ENCODE assay signal across 34 cellular contexts in the genomic region with DNA sequence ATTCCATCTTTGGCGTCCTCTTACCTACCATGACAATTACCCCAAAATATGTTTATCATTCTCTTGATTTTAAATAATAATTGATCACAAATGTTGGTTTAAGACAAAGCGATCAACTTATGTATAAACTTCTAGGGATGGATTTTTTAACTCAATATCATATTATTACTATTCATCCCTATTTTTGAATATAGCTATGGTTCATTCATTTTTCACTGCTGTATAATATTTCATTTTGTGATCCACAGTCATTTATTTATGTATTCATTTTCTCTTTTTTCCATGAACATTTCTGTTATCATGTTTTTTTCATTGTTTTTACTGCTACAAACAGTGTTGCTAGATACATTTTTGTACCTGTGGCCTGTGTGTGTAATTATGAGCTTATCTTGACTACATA.
DNase-seq lines count a peak whose midpoint lies in the region; ATAC-seq, FAIRE-seq and TF ChIP-seq lines count a peak whose summit lies in the region.
"Had no signal": no experiment of that assay in that cellular context is flagged by ENCODE, and none has a peak within 500 bp of the region (broad histone marks: within the 10 kb centered on the region; RNA-seq: fewer than 3 reads in every experiment).

No MANE protein-coding gene starts in this region.

- no peak overlapping the region for H3K27ac Mint-ChIP-seq in activated CD8-positive, alpha-beta memory T cell treated with anti-CD3 and anti-CD28 coated beads, Interleukin-2, amount 10 ng/mL, durations not matched to agents 7 days and 5 days
- H3K27ac Mint-ChIP-seq: B cell; CD4-positive, alpha-beta memory T cell; CD4-positive, alpha-beta T cell; CD8-positive, alpha-beta memory T cell; CD8-positive, alpha-beta T cell had no signal

- 74% methylated on average over 2 of the region's 2 CpGs for WGBS in A549 (ENCODE audit: missing lambda C conversion rate)
- 1% methylated on average over 2 of the region's 2 CpGs for WGBS in K562 (ENCODE audit: insufficient coverage, low coverage, missing lambda C conversion rate)
- WGBS in testis, 2 donors = 89 to 91% methylated on average over 2 of the region's 2 CpGs

- no peaks in the 10 kb centered on the region for H3K9me1 ChIP-seq in K562 (ENCODE audit: control insufficient read depth, insufficient read depth, low read length)

- no peak for TF ChIP-seq CTCF in A549 (IDR thresholded peaks at IDR 0.05)
- no peak for TF ChIP-seq CTCF in HEK293 (tag by site-specific recombination; IDR thresholded peaks at IDR 0.05)
- no peak for TF ChIP-seq CTCF in K562 (IDR thresholded peaks at IDR 0.05 in 2 of 3, conservative IDR thresholded peaks at IDR 0.05 in 1 of 3; ENCODE audit: insufficient read depth in 2 of 3, low read depth in 1 of 3, low read length in 3 of 3)
- TF ChIP-seq CTCF in testis (IDR thresholded peaks at IDR 0.05) = no peak

- ATAC-seq in A549 (no peak), K562 (no peak)
- no peak for ATAC-seq in activated CD8-positive, alpha-beta memory T cell treated with anti-CD3 and anti-CD28 coated beads, Interleukin-2, amount 10 ng/mL, durations not matched to agents 7 days and 5 days
- ATAC-seq: CD8-positive, alpha-beta T cell had no signal

- H3K4me3 ChIP-seq in A549 (no peak overlapping the region), HEK293 (ENCODE audit: low read depth, low read length) (no peak overlapping the region), K562 (no peak overlapping the region), testis (no peak overlapping the region)
- H3K4me3 ChIP-seq: BLaER1; BLaER1 treated with 17β-estradiol and CSF1 and Interleukin-3, amounts not matched to agents 10 nM and 100 nM had no signal

- no peak overlapping the region for H3K4me2 ChIP-seq in A549
- no peak overlapping the region for H3K4me2 ChIP-seq in K562 (ENCODE audit: insufficient read depth, low read length)
- H3K4me2 ChIP-seq: BLaER1 had no signal

- H3K4me1 ChIP-seq in A549 = peaks cover 27% of the 10 kb centered on the region
- peaks cover 4% of the 10 kb centered on the region; the same call in 1 of the 2 replicates for H3K4me1 ChIP-seq in HEK293 (ENCODE audit: control insufficient read depth, insufficient read depth, low read length)
- H3K4me1 ChIP-seq in K562 (replicated peaks in 1 of 2; ENCODE audit: control insufficient read depth in 2 of 2, insufficient read depth in 2 of 2, low read length in 2 of 2) = no peaks in the 10 kb centered on the region
- no peaks in the 10 kb centered on the region for H3K4me1 ChIP-seq in testis
- H3K4me1 ChIP-seq: BE2C, BLaER1, Caco-2 had no signal

- H3K27me3 Mint-ChIP-seq in activated CD8-positive, alpha-beta memory T cell treated with anti-CD3 and anti-CD28 coated beads, Interleukin-2, amount 10 ng/mL, durations not matched to agents 7 days and 5 days = peaks cover 50% of the 10 kb centered on the region

- DNase-seq in A549 (ENCODE audit: low read depth in 1 of 2, low spot score in 1 of 2) (no peak), K562 (ENCODE audit: extremely low read depth in 1 of 4, low spot score in 3 of 4) (no peak), testis (no peak), NCI-H774 (lab: John Stamatoyannopoulos, UW) (no peak), iPS-NIHi7 (ENCODE audit: extremely low spot score) (no peak)
- no peak for DNase-seq in activated CD8-positive, alpha-beta memory T cell treated with anti-CD3 and anti-CD28 coated beads, Interleukin-2, amount 10 ng/mL, durations not matched to agents 7 days and 5 days
- DNase-seq: 8988T; ACHN; BE2C; C1 segment of cervical spinal cord; Caco-2; Calu3; CD4-positive, alpha-beta memory T cell; CD4-positive, alpha-beta T cell; CD4-positive, CD25-positive, alpha-beta regulatory T cell; CD8-positive, alpha-beta memory T cell; CD8-positive, alpha-beta T cell; COR-L47; DMS 273 treated with DMSO at 0.1 percent for 48 hours; DMS153; DMS53; DMS79; DMS79 treated with DMSO at 0.1 percent for 48 hours; DND-41 had no signal

- peaks cover 2% of the 10 kb centered on the region for H3K4me1 Mint-ChIP-seq in activated CD8-positive, alpha-beta memory T cell treated with anti-CD3 and anti-CD28 coated beads, Interleukin-2, amount 10 ng/mL, durations not matched to agents 7 days and 5 days
- H3K4me1 Mint-ChIP-seq: B cell; CD4-positive, alpha-beta memory T cell; CD4-positive, CD25-positive, alpha-beta regulatory T cell; CD8-positive, alpha-beta memory T cell had no signal

- peaks cover 2 to 11% of the 10 kb centered on the region in 2 experiments; a peak in 2 of 5 replicates for H3K27me3 ChIP-seq in K562 (ENCODE audit: control insufficient read depth in 2 of 2, insufficient read depth in 2 of 2, low read length in 2 of 2)
- H3K27me3 ChIP-seq in testis = no peaks in the 10 kb centered on the region
- H3K27me3 ChIP-seq: BLaER1 had no signal

- in situ Hi-C loops in K562 (cut with MboI) = no loop called here

- CTCF ChIA-PET in A549 (lab: Yijun Ruan, JAX) = interaction anchor here (1.0 kb wide), 1 partner anchor 202 kb away, joined by 3 read pairs; no protein-coding TSS in a partner anchor
- CTCF ChIA-PET in HEK293 (lab: Yijun Ruan, JAX) = interaction anchor here (1.3 kb wide), 1 partner anchor 199 kb away, joined by 4 read pairs; no protein-coding TSS in a partner anchor
- CTCF ChIA-PET in K562 (lab: Yijun Ruan, JAX; ENCODE audit: low intra/inter-chr PET ratio) = interaction anchor here (0.8 kb wide), 1 partner anchor 398 kb away, joined by 3 read pairs; no protein-coding TSS in a partner anchor
- CTCF ChIA-PET in activated CD8-positive, alpha-beta memory T cell treated with anti-CD3 and anti-CD28 coated beads, Interleukin-2, amount 10 ng/mL, durations not matched to agents 7 days and 5 days (lab: Charles Lee) = interaction anchor here (1.6 kb wide), 1 partner anchor 19 kb away, joined by 5 read pairs; no protein-coding TSS in a partner anchor

- no peak overlapping the region for H3K27ac ChIP-seq in A549
- no peak overlapping the region for H3K27ac ChIP-seq in HEK293 (ENCODE audit: extremely low read depth, low read depth, low read length)
- H3K27ac ChIP-seq in K562 (ENCODE audit: extremely low read depth, low read depth, low read length) = no peak overlapping the region
- no peak overlapping the region for H3K27ac ChIP-seq in testis
- H3K27ac ChIP-seq: 22Rv1, BLaER1, C4-2B had no signal

- no peaks in the 10 kb centered on the region for H3K9me3 Mint-ChIP-seq in activated CD8-positive, alpha-beta memory T cell treated with anti-CD3 and anti-CD28 coated beads, Interleukin-2, amount 10 ng/mL, durations not matched to agents 7 days and 5 days (ENCODE audit: low read depth)
- H3K9me3 Mint-ChIP-seq: CD4-positive, alpha-beta T cell; CD8-positive, alpha-beta T cell had no signal

- TF ChIP-seq POLR2A in A549 (IDR thresholded peaks at IDR 0.05; ENCODE audit: low read length) = no peak
- TF ChIP-seq POLR2A in K562 (conservative IDR thresholded peaks at IDR 0.05) = no peak
- TF ChIP-seq POLR2A in testis (IDR thresholded peaks at IDR 0.05) = no peak

- H4K20me1 ChIP-seq in K562 (replicated peaks; ENCODE audit: control insufficient read depth, insufficient read depth, low read length) = no peaks in the 10 kb centered on the region
- H4K20me1 ChIP-seq: BLaER1; BLaER1 treated with 17β-estradiol and CSF1 and Interleukin-3, amounts not matched to agents 10 nM and 100 nM had no signal

- no peaks in the 10 kb centered on the region for H3K36me3 Mint-ChIP-seq in activated CD8-positive, alpha-beta memory T cell treated with anti-CD3 and anti-CD28 coated beads, Interleukin-2, amount 10 ng/mL, durations not matched to agents 7 days and 5 days
- H3K36me3 Mint-ChIP-seq: CD14-positive monocyte; CD4-positive, CD25-positive, alpha-beta regulatory T cell; CD8-positive, alpha-beta T cell had no signal

- H3K4me3 Mint-ChIP-seq in activated CD8-positive, alpha-beta memory T cell treated with anti-CD3 and anti-CD28 coated beads, Interleukin-2, amount 10 ng/mL, durations not matched to agents 7 days and 5 days = no peak overlapping the region
- H3K4me3 Mint-ChIP-seq: B cell; CD4-positive, alpha-beta memory T cell; CD4-positive, alpha-beta T cell; CD4-positive, CD25-positive, alpha-beta regulatory T cell; CD8-positive, alpha-beta memory T cell; CD8-positive, alpha-beta T cell had no signal

- TF ChIP-seq RAD21 in A549 (conservative IDR thresholded peaks at IDR 0.05 in 1 of 2, IDR thresholded peaks at IDR 0.05 in 1 of 2) (no peak), K562 (CRISPR knock-in tag; conservative IDR thresholded peaks at IDR 0.05 in 1 of 2, IDR thresholded peaks at IDR 0.05 in 1 of 2) (no peak)

- POLR2A ChIA-PET in A549 (lab: Yijun Ruan, JAX) (no interaction called here), HEK293 (lab: Yijun Ruan, JAX) (no interaction called here), K562 (lab: Yijun Ruan, JAX) (interaction anchor here (0.9 to 1.0 kb wide), 2 partner anchors 20 to 58 kb away, joined by 4 to 5 read pairs; no protein-coding TSS in a partner anchor)

- intact Hi-C loops in K562 (cut with micrococcal nuclease) (no loop called here), testis (cut with DNase I; ENCODE audit: low total_unique reads) (no loop called here)

- FAIRE-seq in A549 (lab: Jason Lieb, UNC) = no peak
- no peak for FAIRE-seq in K562 (lab: Jason Lieb, UNC)
- peak; percentile 18 for FAIRE-seq in colon (lab: Jason Lieb, UNC)
- FAIRE-seq: A204.1, D721Med had no signal

- H3K9me3 ChIP-seq in A549 = no peaks in the 10 kb centered on the region
- no peaks in the 10 kb centered on the region for H3K9me3 ChIP-seq in HEK293 (ENCODE audit: control insufficient read depth, insufficient read depth, low read depth, low read length)
- no peaks in the 10 kb centered on the region for H3K9me3 ChIP-seq in K562 (replicated peaks; ENCODE audit: control insufficient read depth, insufficient read depth, low read depth, low read length)
- H3K9me3 ChIP-seq in testis = no peaks in the 10 kb centered on the region
- H3K9me3 ChIP-seq: BE2C; BLaER1; BLaER1 treated with 17β-estradiol and CSF1 and Interleukin-3, amounts not matched to agents 10 nM and 100 nM; Caco-2 had no signal

- H3K36me3 ChIP-seq in HEK293 (ENCODE audit: control insufficient read depth in 2 of 2, insufficient read depth in 1 of 2, low read length in 2 of 2) = no peaks in the 10 kb centered on the region
- H3K36me3 ChIP-seq in K562 (ENCODE audit: control insufficient read depth, insufficient read depth, low read length) = no peaks in the 10 kb centered on the region
- H3K36me3 ChIP-seq in testis (ENCODE audit: low read depth, missing control alignments) = no peaks in the 10 kb centered on the region
- H3K36me3 ChIP-seq: BE2C; BLaER1; BLaER1 treated with 17β-estradiol and CSF1 and Interleukin-3, amounts not matched to agents 10 nM and 100 nM had no signal

- H2AFZ ChIP-seq in K562 (ENCODE audit: low read depth, low read length) = no peak overlapping the region

- BruUV-seq in K562 (replicated peaks; lab: Mats Ljungman, UMichigan) = no TSS peak

- TF ChIP-seq EP300 in A549 (IDR thresholded peaks at IDR 0.05) (no peak), K562 (IDR thresholded peaks at IDR 0.05; ENCODE audit: low read length) (no peak)

- H3K79me2 ChIP-seq in K562 (ENCODE audit: control insufficient read depth, insufficient read depth, low read length) = no peaks in the 10 kb centered on the region

- no peak overlapping the region for H3K9ac ChIP-seq in K562 (ENCODE audit: insufficient read depth in 1 of 2, low read depth in 2 of 2, low read length in 2 of 2)
- H3K9ac ChIP-seq: BLaER1; BLaER1 treated with 17β-estradiol and CSF1 and Interleukin-3, amounts not matched to agents 10 nM and 100 nM had no signal

TF ChIP-seq in HEK293, 187 proteins besides CTCF, POLR2A, EP300 and RAD21 (continues in another document):
- no peak for TF ChIP-seq ZNF248 (tag by site-specific recombination; IDR thresholded peaks at IDR 0.05)
